Comparison of ENCODE assay signal across 8 cellular contexts in the genomic region with DNA sequence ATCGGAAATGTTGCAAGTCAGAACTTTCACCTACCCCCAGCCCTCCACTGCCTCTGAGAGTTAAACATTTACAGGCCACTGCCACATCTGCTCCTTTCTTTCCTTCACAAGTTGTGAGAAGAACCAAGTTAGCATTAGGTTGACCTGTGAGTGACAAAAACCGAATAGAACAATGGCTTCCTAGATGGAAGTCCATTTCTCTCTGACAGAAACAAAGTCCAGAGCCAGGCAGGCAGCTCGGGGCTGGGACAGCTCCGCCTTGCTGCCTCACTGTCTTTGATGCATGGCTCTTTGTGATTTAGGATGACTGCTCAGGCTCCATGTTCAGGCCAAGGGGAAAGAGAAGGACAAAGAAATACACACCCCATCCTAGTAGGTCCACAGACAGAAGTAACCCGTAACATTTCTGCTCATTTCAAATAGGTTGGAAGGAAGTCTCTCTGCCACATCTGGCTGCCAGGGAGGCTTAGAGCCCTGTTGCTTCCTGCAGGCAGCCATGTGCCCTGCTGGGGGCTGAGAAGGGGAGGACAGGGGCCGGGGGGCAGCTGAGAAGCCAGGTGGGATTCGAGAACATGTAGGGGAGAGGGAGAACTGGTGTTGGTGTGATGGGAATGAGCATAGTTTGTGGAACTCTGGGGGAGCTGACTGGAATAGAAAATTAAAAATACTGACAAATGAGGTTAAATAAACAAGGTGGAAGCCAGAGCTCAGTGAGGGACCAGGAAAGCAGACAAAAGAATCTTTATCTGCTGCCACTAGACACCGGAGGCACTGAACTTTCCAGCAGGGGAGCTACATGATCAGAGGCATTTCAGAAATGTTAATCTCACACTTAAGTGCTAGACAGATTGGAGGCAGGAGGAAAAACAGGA. TPM values are rescaled to one million over a fixed set of nuclear protein-coding genes. Genes with fewer than 3 reads are reported as not detected.
A peak's percentile ranks its signal among the peaks of the same experiment; 100 is the strongest.
DNase-seq lines count a peak whose midpoint lies in the region; ATAC-seq and TF ChIP-seq lines count a peak whose summit lies in the region.

No MANE protein-coding gene starts in this region.

- peaks cover 2% of the 10 kb centered on the region for H3K9me3 Mint-ChIP-seq in activated T-cell treated with anti-CD3 and anti-CD28 coated beads, Interleukin-2, amount 50 U/mL, for 24 hours
- no peaks in the 10 kb centered on the region for H3K9me3 Mint-ChIP-seq in progenitor cell of endocrine pancreas (ENCODE audit: low read depth)

- H3K27me3 Mint-ChIP-seq in activated T-cell treated with anti-CD3 and anti-CD28 coated beads, Interleukin-2, amount 50 U/mL, for 24 hours, result no peaks in the 10 kb centered on the region
- H3K27me3 Mint-ChIP-seq in progenitor cell of endocrine pancreas, result no peaks in the 10 kb centered on the region

- no peak for DNase-seq in activated T-cell treated with anti-CD3 and anti-CD28 coated beads, Interleukin-2, amount 50 U/mL, for 24 hours
- no peak for DNase-seq in activated T-cell treated with anti-CD3 and anti-CD28 coated beads, Interleukin-2, amount 50 U/mL, for 1 hour
- DNase-seq in NCI-H748 (lab: John Stamatoyannopoulos, UW; ENCODE audit: unreplicated experiment) (peak; percentile 87), epithelial cell of prostate (ENCODE audit: low read depth, low spot score) (no peak), progenitor cell of endocrine pancreas (ENCODE audit: low spot score, unreplicated experiment) (no peak), DMS153 treated with DMSO at 0.1 percent for 48 hours (lab: John Stamatoyannopoulos, UW; ENCODE audit: unreplicated experiment) (no peak), Ammon's horn (ENCODE audit: low spot score) (no peak)

- H3K4me3 Mint-ChIP-seq in activated T-cell treated with anti-CD3 and anti-CD28 coated beads, Interleukin-2, amount 50 U/mL, for 24 hours, result peak overlapping the region; percentile 18
- H3K4me3 Mint-ChIP-seq in progenitor cell of endocrine pancreas (ENCODE audit: low read depth), result peak overlapping the region; percentile 51

- peak overlapping the region; percentile 100 for H3K27ac ChIP-seq in epithelial cell of prostate

- peak overlapping the region; percentile 89 for H3K27ac Mint-ChIP-seq in activated T-cell treated with anti-CD3 and anti-CD28 coated beads, Interleukin-2, amount 50 U/mL, for 24 hours
- peak overlapping the region; percentile 94 for H3K27ac Mint-ChIP-seq in progenitor cell of endocrine pancreas

- peaks cover 78% of the 10 kb centered on the region for H3K4me1 Mint-ChIP-seq in activated T-cell treated with anti-CD3 and anti-CD28 coated beads, Interleukin-2, amount 50 U/mL, for 24 hours (ENCODE audit: low read depth)
- H3K4me1 Mint-ChIP-seq in progenitor cell of endocrine pancreas (ENCODE audit: low read depth), result peaks cover 44% of the 10 kb centered on the region

- H3K36me3 Mint-ChIP-seq in activated T-cell treated with anti-CD3 and anti-CD28 coated beads, Interleukin-2, amount 50 U/mL, for 24 hours (ENCODE audit: low read depth), result no peaks in the 10 kb centered on the region
- H3K36me3 Mint-ChIP-seq in progenitor cell of endocrine pancreas (ENCODE audit: insufficient read depth), result no peaks in the 10 kb centered on the region

- peak; percentile 28 for TF ChIP-seq CTCF in progenitor cell of endocrine pancreas (IDR thresholded peaks at IDR 0.05; ENCODE audit: unreplicated experiment)

- ATAC-seq in GM18861 (IDR thresholded peaks at IDR 0.05; ENCODE audit: unreplicated experiment), result no peak

RNA-seq across cellular contexts. Expression of a gene that starts 19.5 kb away (rescaled TPM):
- 22.1 and 23.2 TPM in 2 replicates for total RNA-seq in progenitor cell of endocrine pancreas

RNA-seq across cellular contexts. Expression of a gene that starts 21.4 kb away (rescaled TPM):
- 111 and 115 TPM in 2 replicates for total RNA-seq in progenitor cell of endocrine pancreas

RNA-seq across cellular contexts. Expression of a gene that starts 43.7 kb away (rescaled TPM):
- total RNA-seq in progenitor cell of endocrine pancreas, result 1,227 and 1,272 TPM in 2 replicates

RNA-seq across cellular contexts. Expression of a gene that starts 46.8 kb away (rescaled TPM):
- total RNA-seq in progenitor cell of endocrine pancreas, result 58.5 and 67.6 TPM in 2 replicates
